12 cellular contexts compared by ENCODE assay signal in the genomic region with DNA sequence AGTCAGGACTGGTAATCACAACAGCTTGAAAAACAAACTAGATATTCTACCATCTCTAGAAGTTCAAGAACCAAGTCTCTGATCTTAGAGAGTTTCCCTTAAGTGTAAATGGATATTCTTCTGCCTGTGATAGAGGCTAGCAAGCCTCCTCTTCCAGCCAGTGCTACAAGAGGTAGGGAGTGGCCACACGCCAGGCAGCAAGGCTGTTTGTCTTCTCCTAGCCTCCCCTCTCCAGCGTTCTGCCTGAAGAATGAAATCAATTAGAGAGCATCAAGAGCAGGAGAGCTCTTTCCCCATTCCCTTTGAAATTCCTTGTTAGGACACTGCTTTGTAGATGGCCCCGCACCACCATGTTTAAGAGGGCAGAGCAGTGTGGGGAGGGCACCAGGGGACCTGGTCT. TPM values are rescaled to one million over a fixed set of nuclear protein-coding genes. Genes with fewer than 3 reads are reported as not detected.
DNase-seq lines count a peak whose midpoint lies in the region; ATAC-seq and TF ChIP-seq lines count a peak whose summit lies in the region.
"Had no signal": no experiment of that assay in that cellular context is flagged by ENCODE, and none has a peak within 500 bp of the region (broad histone marks: within the 10 kb centered on the region; RNA-seq: fewer than 3 reads in every experiment).

No MANE protein-coding gene starts in this region.

- intact Hi-C loops in transverse colon (cut with DNase I; ENCODE audit: low total_unique reads), result no loop called here

- no peaks in the 10 kb centered on the region for H3K9me2 ChIP-seq in Karpas-422 (replicated peaks; ENCODE audit: insufficient read depth, low read length)

- no peaks in the 10 kb centered on the region for H4K20me1 ChIP-seq in Karpas-422 (ENCODE audit: insufficient read depth, low read depth, low read length)

- no peak for TF ChIP-seq POLR2A in transverse colon (IDR thresholded peaks at IDR 0.05)

- no peak overlapping the region for H3K14ac ChIP-seq in mesenchymal stem cell (ENCODE audit: low read length in 2 of 2)

- no peak overlapping the region for H3K4ac ChIP-seq in mesenchymal stem cell (ENCODE audit: low read depth in 1 of 2, low read length in 2 of 2)

- H4K91ac ChIP-seq in mesenchymal stem cell (ENCODE audit: low read length), result no peak overlapping the region

- no peaks in the 10 kb centered on the region for H3K27me3 Mint-ChIP-seq in activated naive CD4-positive, alpha-beta T cell treated with anti-CD3 and anti-CD28 coated beads, Interleukin-2, amount 10 ng/mL, durations not matched to agents 7 days and 5 days
- no peaks in the 10 kb centered on the region for H3K27me3 Mint-ChIP-seq in activated naive CD8-positive, alpha-beta T cell

- H3K4me1 ChIP-seq in transverse colon, result peaks cover 4 to 47% (median 20%) of the 10 kb centered on the region in 4 donors
- peaks cover 45% of the 10 kb centered on the region for H3K4me1 ChIP-seq in Karpas-422 (ENCODE audit: low read length)
- H3K4me1 ChIP-seq in mesenchymal stem cell (ENCODE audit: control insufficient read depth, insufficient read depth, low read depth, low read length), result peaks cover 2% of the 10 kb centered on the region

- H3K4me3 Mint-ChIP-seq in activated naive CD4-positive, alpha-beta T cell treated with anti-CD3 and anti-CD28 coated beads, Interleukin-2, amount 10 ng/mL, durations not matched to agents 7 days and 5 days, result no peak overlapping the region
- H3K4me3 Mint-ChIP-seq in activated naive CD8-positive, alpha-beta T cell, result peak overlapping the region; percentile 46

- H3K23ac ChIP-seq in mesenchymal stem cell (ENCODE audit: low read length in 2 of 2), result no peak overlapping the region

- no peak overlapping the region for H3K18ac ChIP-seq in mesenchymal stem cell (ENCODE audit: low read depth in 1 of 2, low read length in 2 of 2)

- in situ Hi-C loops in transverse colon (cut with MboI; ENCODE audit: low pct_ligation_motif_present in 1 of 4, low pct_unique_long_range_greater_than_20kb in 1 of 4, low sequenced_read_pairs in 3 of 4), result loop anchor here in 1 of 4 donors (25.0 kb wide), 1 partner anchor 388 kb away; the partner anchor contains the start of gene DENND2D

- H2BK15ac ChIP-seq in mesenchymal stem cell (ENCODE audit: low read depth, poor library complexity, severe bottlenecking), result no peak overlapping the region

- no peak overlapping the region for H4K8ac ChIP-seq in mesenchymal stem cell (ENCODE audit: low read length)

- no peak overlapping the region for H2AFZ ChIP-seq in Karpas-422 (ENCODE audit: low read length)
- no peak overlapping the region for H2AFZ ChIP-seq in mesenchymal stem cell (ENCODE audit: low read depth, low read length)

- H2BK120ac ChIP-seq in mesenchymal stem cell (ENCODE audit: low read depth, low read length), result no peak overlapping the region

- peaks cover 5% of the 10 kb centered on the region for H3K36me3 Mint-ChIP-seq in activated naive CD4-positive, alpha-beta T cell treated with anti-CD3 and anti-CD28 coated beads, Interleukin-2, amount 10 ng/mL, durations not matched to agents 7 days and 5 days
- H3K36me3 Mint-ChIP-seq in activated naive CD8-positive, alpha-beta T cell, result peaks cover 3% of the 10 kb centered on the region

- peaks cover 99% of the 10 kb centered on the region for H3K4me1 Mint-ChIP-seq in activated naive CD4-positive, alpha-beta T cell treated with anti-CD3 and anti-CD28 coated beads, Interleukin-2, amount 10 ng/mL, durations not matched to agents 7 days and 5 days
- H3K4me1 Mint-ChIP-seq in activated naive CD8-positive, alpha-beta T cell (ENCODE audit: low read depth), result peaks cover 97% of the 10 kb centered on the region

- TF ChIP-seq CTCF in transverse colon (IDR thresholded peaks at IDR 0.05), result no peak

- H3K27ac ChIP-seq in transverse colon (peak overlapping the region in 3 of 4 donors; percentile 31 to 48 (median 35)), Karpas-422 (ENCODE audit: low read length) (no peak overlapping the region), mesenchymal stem cell (ENCODE audit: low read length, poor library complexity, severe bottlenecking) (no peak overlapping the region)

- H3K79me1 ChIP-seq in mesenchymal stem cell (replicated peaks; ENCODE audit: low read length, poor library complexity, severe bottlenecking), result no peaks in the 10 kb centered on the region

- TF ChIP-seq EP300 in transverse colon (IDR thresholded peaks at IDR 0.05; ENCODE audit: low read depth), result no peak

- ATAC-seq in HG02970 (IDR thresholded peaks at IDR 0.05; ENCODE audit: low FRiP score, unreplicated experiment), result peak; percentile 3

- no peak overlapping the region for H3K4me3 ChIP-seq in transverse colon
- H3K4me3 ChIP-seq in Karpas-422 (ENCODE audit: low read length), result no peak overlapping the region
- no peak overlapping the region for H3K4me3 ChIP-seq in mesenchymal stem cell (ENCODE audit: insufficient read depth in 1 of 2, low read depth in 1 of 2, low read length in 2 of 2)

- H3K27me3 ChIP-seq in transverse colon, result no peaks in the 10 kb centered on the region
- H3K27me3 ChIP-seq in Karpas-422 (ENCODE audit: low read length), result no peaks in the 10 kb centered on the region
- peaks cover 0 to 4% of the 10 kb centered on the region in 2 experiments for H3K27me3 ChIP-seq in mesenchymal stem cell (ENCODE audit: control insufficient read depth in 1 of 2, insufficient read depth in 1 of 2, low read length in 2 of 2)

- WGBS in transverse colon (ENCODE audit: low coverage in 1 of 2), 2 donors, result 65 to 78% methylated on average over 1 to 3 of the region's 3 CpGs
- 100% methylated on average over 3 of the region's 3 CpGs for WGBS in mesenchymal stem cell

- CTCF ChIA-PET in activated naive CD4-positive, alpha-beta T cell treated with anti-CD3 and anti-CD28 coated beads, Interleukin-2, amount 10 ng/mL, durations not matched to agents 7 days and 5 days (lab: Charles Lee), result interaction anchor here (0.9 to 5.5 kb wide), 4 partner anchors 16 to 92 kb away, joined by 3 to 21 read pairs (median 6); no protein-coding TSS in a partner anchor

- H2BK5ac ChIP-seq in mesenchymal stem cell (ENCODE audit: low read depth, low read length, poor library complexity, severe bottlenecking), result no peak overlapping the region

- H3K9me3 ChIP-seq in transverse colon (no peaks in the 10 kb centered on the region), Karpas-422 (ENCODE audit: low read length) (no peaks in the 10 kb centered on the region), mesenchymal stem cell (ENCODE audit: control insufficient read depth, low read length) (no peaks in the 10 kb centered on the region)

- DNase-seq in activated naive CD4-positive, alpha-beta T cell treated with anti-CD3 and anti-CD28 coated beads, Interleukin-2, amount 10 ng/mL, durations not matched to agents 7 days and 5 days, result no peak
- DNase-seq in activated naive CD4-positive, alpha-beta T cell treated with anti-CD3 and anti-CD28 coated beads, Interleukin-2, amount 50 U/mL, for 16 hours, result no peak
- DNase-seq in transverse colon (no peak), HuH-7.5 (ENCODE audit: low spot score) (no peak), Karpas-422 (no peak), mesenchymal stem cell (no peak)
- DNase-seq: activated CD4-positive, CD25-positive, alpha-beta regulatory T cell treated with anti-CD3 and anti-CD28 coated beads, Interleukin-2, amount 50 U/mL, for 72 hours; aorta; KBM-7; NCI-H345 had no signal

- H3K9ac ChIP-seq in Karpas-422 (ENCODE audit: low read length) (no peak overlapping the region), mesenchymal stem cell (ENCODE audit: low read length) (no peak overlapping the region)

- H3K9me3 Mint-ChIP-seq in activated naive CD4-positive, alpha-beta T cell treated with anti-CD3 and anti-CD28 coated beads, Interleukin-2, amount 10 ng/mL, durations not matched to agents 7 days and 5 days, result no peaks in the 10 kb centered on the region
- peaks cover 3% of the 10 kb centered on the region for H3K9me3 Mint-ChIP-seq in activated naive CD8-positive, alpha-beta T cell (ENCODE audit: low read depth)

- H3K36me3 ChIP-seq in transverse colon, result no peaks in the 10 kb centered on the region
- no peaks in the 10 kb centered on the region for H3K36me3 ChIP-seq in Karpas-422 (ENCODE audit: insufficient read depth, low read length)
- no peaks in the 10 kb centered on the region for H3K36me3 ChIP-seq in mesenchymal stem cell (ENCODE audit: control insufficient read depth in 1 of 2, insufficient read depth in 2 of 2, low read depth in 1 of 2, low read length in 2 of 2)

- no peak overlapping the region for H2BK12ac ChIP-seq in mesenchymal stem cell (ENCODE audit: low read length in 2 of 2)

- H3K4me2 ChIP-seq in Karpas-422 (ENCODE audit: low read depth, low read length, poor library complexity, severe bottlenecking) (no peak overlapping the region), mesenchymal stem cell (ENCODE audit: low read length, poor library complexity, severe bottlenecking) (no peak overlapping the region)

- H3K79me2 ChIP-seq in Karpas-422 (ENCODE audit: low read length), result no peaks in the 10 kb centered on the region

- H2AK5ac ChIP-seq in mesenchymal stem cell (ENCODE audit: low read length, severe bottlenecking), result no peak overlapping the region

- peak overlapping the region; percentile 46 for H3K27ac Mint-ChIP-seq in activated naive CD4-positive, alpha-beta T cell treated with anti-CD3 and anti-CD28 coated beads, Interleukin-2, amount 10 ng/mL, durations not matched to agents 7 days and 5 days
- peak overlapping the region; percentile 85 for H3K27ac Mint-ChIP-seq in activated naive CD8-positive, alpha-beta T cell

RNA-seq across cellular contexts. Expression of gene RAP1A, which starts 19.3 kb away (rescaled TPM):
- 10 to 100 TPM; 34.0 to 87.2 (median 57.7) TPM for total RNA-seq in transverse colon
- total RNA-seq in Karpas-422 (2014; rRNA removed; shearing (Covaris generic); ENCODE audit: low replicate concordance), result 12.0 and 55.3 TPM in 2 replicates
- 84.9 TPM for polyA plus RNA-seq in mesenchymal stem cell (2013, experiment 1 of 2)
- 88.5 TPM for polyA plus RNA-seq in mesenchymal stem cell (2013, experiment 2 of 2)

Comparison
In these comparisons a context has a peak if more than half of its experiments do, and no peak if none do; other contexts are left out.
1. H3K27ac ChIP-seq: peak in transverse colon (3 of 4); none in Karpas-422 (single experiment) and mesenchymal stem cell (single experiment).